ENCODE assay signal across 16 cellular contexts in genomic region chr22:43996981-43997265, GRCh38. TPM values are rescaled to one million over a fixed set of nuclear protein-coding genes. Genes with fewer than 3 reads are reported as not detected.
A peak's percentile ranks its signal among the peaks of the same experiment; 100 is the strongest.
DNase-seq lines count a peak whose midpoint lies in the region; ATAC-seq and TF ChIP-seq lines count a peak whose summit lies in the region.
"Had no signal": no experiment of that assay in that cellular context is flagged by ENCODE, and none has a peak within 500 bp of the region (broad histone marks: within the 10 kb centered on the region; RNA-seq: fewer than 3 reads in every experiment).

No MANE protein-coding gene starts in this region.

- peaks cover 1 to 7% of the 10 kb centered on the region in 2 donors for H3K36me3 Mint-ChIP-seq in activated T-cell treated with anti-CD3 and anti-CD28 coated beads, Interleukin-2, amount 50 U/mL, for 72 hours (ENCODE audit: insufficient read depth in 2 of 2)
- peaks cover 59% of the 10 kb centered on the region for H3K36me3 Mint-ChIP-seq in activated B cell treated with CpG ODN at 0.5 μM for 24 hours (ENCODE audit: low read depth)
- H3K36me3 Mint-ChIP-seq in stimulated activated memory B cell treated with anti-CD40 and anti-IgM and Interleukin-4, amounts not matched to agents 10 μg/mL and 1 μg/mL and 100 μg/mL, for 72 hours, result peaks cover 60% of the 10 kb centered on the region

- no peak for TF ChIP-seq CTCF in activated B cell treated with CpG ODN at 0.5 μM for 24 hours (IDR thresholded peaks at IDR 0.05)

- POLR2A ChIA-PET in activated B cell treated with CpG ODN at 0.5 μM for 24 hours (lab: Charles Lee), result interaction anchor here (1.6 to 5.8 kb wide), 3 partner anchors 29 to 89 kb away, joined by 9 to 61 read pairs (median 43); partner anchors contain the start of gene PARVB

- no peak for ATAC-seq in activated T-cell treated with anti-CD3 and anti-CD28 coated beads, Interleukin-2, amount 50 U/mL, for 72 hours (replicated peaks in 1 of 2)
- no peak for ATAC-seq in activated B cell treated with CpG ODN at 0.5 μM for 24 hours (ENCODE audit: low read depth)
- ATAC-seq in stimulated activated memory B cell treated with anti-CD40 and anti-IgM and Interleukin-4, amounts not matched to agents 10 μg/mL and 1 μg/mL and 100 μg/mL, for 72 hours, result no peak
- ATAC-seq: esophagus mucosa had no signal

- peak overlapping the region; percentile 97 for H3K27ac Mint-ChIP-seq in activated T-cell treated with anti-CD3 and anti-CD28 coated beads, Interleukin-2, amount 50 U/mL, for 72 hours
- peak overlapping the region; percentile 94 for H3K27ac Mint-ChIP-seq in activated B cell treated with CpG ODN at 0.5 μM for 24 hours
- peak overlapping the region; percentile 97 for H3K27ac Mint-ChIP-seq in stimulated activated memory B cell treated with anti-CD40 and anti-IgM and Interleukin-4, amounts not matched to agents 10 μg/mL and 1 μg/mL and 100 μg/mL, for 72 hours

- H3K9me3 Mint-ChIP-seq in activated T-cell treated with anti-CD3 and anti-CD28 coated beads, Interleukin-2, amount 50 U/mL, for 72 hours, result no peaks in the 10 kb centered on the region
- no peaks in the 10 kb centered on the region for H3K9me3 Mint-ChIP-seq in activated B cell treated with CpG ODN at 0.5 μM for 24 hours
- H3K9me3 Mint-ChIP-seq in stimulated activated memory B cell treated with anti-CD40 and anti-IgM and Interleukin-4, amounts not matched to agents 10 μg/mL and 1 μg/mL and 100 μg/mL, for 72 hours, result no peaks in the 10 kb centered on the region
- H3K9me3 Mint-ChIP-seq: brain had no signal

- intact Hi-C loops in activated B cell treated with CpG ODN at 0.5 μM for 24 hours (cut with micrococcal nuclease), result loop anchor here (1.0 to 5.0 kb wide), 5 partner anchors 28 to 185 kb away; partner anchors contain the start of genes PARVG and SAMM50

- no peak for DNase-seq in activated T-cell treated with anti-CD3 and anti-CD28 coated beads, Interleukin-2, amount 50 U/mL, for 72 hours
- no peak for DNase-seq in activated T-cell treated with anti-CD3 and anti-CD28 coated beads, Interleukin-2, amount 50 U/mL, for 1 hour
- DNase-seq in activated B cell treated with CpG ODN at 0.5 μM for 24 hours, result no peak
- DNase-seq in iPS DF 4.7 (ENCODE audit: extremely low read depth, low spot score), result peak; percentile 11
- no peak for DNase-seq in CD1c-positive myeloid dendritic cell (ENCODE audit: extremely low spot score)
- no peak for DNase-seq in NCI-H2196 (lab: John Stamatoyannopoulos, UW; ENCODE audit: unreplicated experiment)
- no peak for DNase-seq in SKM-1 treated with dmso at 0.1 percent for 144 hours (lab: John Stamatoyannopoulos, UW; ENCODE audit: unreplicated experiment)
- DNase-seq: DMS 273 treated with DMSO at 0.1 percent for 48 hours, glutamatergic neuron, KG1, NCI-H1105, NCI-H2171, ovary had no signal

- peak overlapping the region; percentile 93 to 96 for H3K4me3 Mint-ChIP-seq in activated T-cell treated with anti-CD3 and anti-CD28 coated beads, Interleukin-2, amount 50 U/mL, for 72 hours
- peak overlapping the region; percentile 90 for H3K4me3 Mint-ChIP-seq in activated B cell treated with CpG ODN at 0.5 μM for 24 hours
- peak overlapping the region; percentile 41 for H3K4me3 Mint-ChIP-seq in stimulated activated memory B cell treated with anti-CD40 and anti-IgM and Interleukin-4, amounts not matched to agents 10 μg/mL and 1 μg/mL and 100 μg/mL, for 72 hours
- H3K4me3 Mint-ChIP-seq: brain had no signal

- H3K27me3 Mint-ChIP-seq in activated T-cell treated with anti-CD3 and anti-CD28 coated beads, Interleukin-2, amount 50 U/mL, for 72 hours (ENCODE audit: low read depth), result no peaks in the 10 kb centered on the region
- H3K27me3 Mint-ChIP-seq in activated B cell treated with CpG ODN at 0.5 μM for 24 hours, result no peaks in the 10 kb centered on the region
- no peaks in the 10 kb centered on the region for H3K27me3 Mint-ChIP-seq in stimulated activated memory B cell treated with anti-CD40 and anti-IgM and Interleukin-4, amounts not matched to agents 10 μg/mL and 1 μg/mL and 100 μg/mL, for 72 hours

- peaks cover 19% of the 10 kb centered on the region for H3K4me1 Mint-ChIP-seq in activated T-cell treated with anti-CD3 and anti-CD28 coated beads, Interleukin-2, amount 50 U/mL, for 72 hours (ENCODE audit: low read depth)
- peaks cover 66% of the 10 kb centered on the region for H3K4me1 Mint-ChIP-seq in activated B cell treated with CpG ODN at 0.5 μM for 24 hours
- peaks cover 59% of the 10 kb centered on the region for H3K4me1 Mint-ChIP-seq in stimulated activated memory B cell treated with anti-CD40 and anti-IgM and Interleukin-4, amounts not matched to agents 10 μg/mL and 1 μg/mL and 100 μg/mL, for 72 hours

- CTCF ChIA-PET in activated B cell treated with CpG ODN at 0.5 μM for 24 hours (lab: Charles Lee), result interaction anchor here (1.3 to 11.3 kb wide), 2 partner anchors 27 to 88 kb away, joined by 5 to 537 read pairs; partner anchors contain the start of gene PARVB

RNA-seq across cellular contexts. Expression of gene PARVB, which starts 27.2 kb away (rescaled TPM):
- 10 to 100 TPM; 28.4 to 55.7 TPM for total RNA-seq in activated T-cell treated with anti-CD3 and anti-CD28 coated beads, Interleukin-2, amount 50 U/mL, for 72 hours
- 53.5 and 53.6 TPM in 2 replicates for total RNA-seq in activated B cell treated with CpG ODN at 0.5 μM for 24 hours

RNA-seq across cellular contexts. Expression of gene SAMM50, which starts 41.7 kb away (rescaled TPM):
- 10 to 100 TPM; 37.6 to 43.0 TPM for total RNA-seq in activated T-cell treated with anti-CD3 and anti-CD28 coated beads, Interleukin-2, amount 50 U/mL, for 72 hours
- 49.6 and 51.2 TPM in 2 replicates for total RNA-seq in activated B cell treated with CpG ODN at 0.5 μM for 24 hours

Comparison
In these comparisons a context has a peak if more than half of its experiments do, and no peak if none do; other contexts are left out.
1. H3K4me3 Mint-ChIP-seq: peak in every context shown above with its lines; median percentile 94 in activated T-cell treated with anti-CD3 and anti-CD28 coated beads, Interleukin-2, amount 50 U/mL, for 72 hours; 90 in activated B cell treated with CpG ODN at 0.5 μM for 24 hours; 41 in stimulated activated memory B cell treated with anti-CD40 and anti-IgM and Interleukin-4, amounts not matched to agents 10 μg/mL and 1 μg/mL and 100 μg/mL, for 72 hours.